ENCODE assay signal across 38 cellular contexts in genomic region chr15:29842290-29842689, GRCh38. TPM values are rescaled to one million over a fixed set of nuclear protein-coding genes. Genes with fewer than 3 reads are reported as not detected.
"Had no signal": no experiment of that assay in that cellular context is flagged by ENCODE, and none has a peak within 500 bp of the region (broad histone marks: within the 10 kb centered on the region; RNA-seq: fewer than 3 reads in every experiment).

No MANE protein-coding gene starts in this region.

- H3K4me3 Mint-ChIP-seq: activated B cell treated with CpG ODN at 0.5 μM for 24 hours; activated CD4-positive, alpha-beta memory T cell treated with anti-CD3 and anti-CD28 coated beads for 36 hours; activated CD4-positive, alpha-beta T cell treated with anti-CD3 and anti-CD28 coated beads, Interleukin-2, amount 10 ng/mL, durations not matched to agents 24 days and 14 days; activated CD8-positive, alpha-beta T cell treated with anti-CD3 and anti-CD28 coated beads for 36 hours; activated naive CD4-positive, alpha-beta T cell treated with anti-CD3 and anti-CD28 coated beads for 36 hours; activated naive CD8-positive, alpha-beta T cell treated with anti-CD3 and anti-CD28 coated beads for 36 hours; activated T-cell treated with anti-CD3 and anti-CD28 coated beads, Interleukin-2, amount 50 U/mL, for 4 hours; activated T-cell treated with anti-CD3 and anti-CD28 coated beads, Interleukin-2, amount 50 U/mL, for 72 hours; activated T-helper 1 cell treated with anti-CD3 and anti-CD28 coated beads, Interleukin-12 subunit alpha, Interleukin-12 subunit beta, Interleukin-2, Interleukin-4 antibody, amounts not matched to agents 30 ng/mL and 10 ng/mL and 1 ng/mL, durations not matched to agents 14 hours and 24 hours and 36 hours; activated T-helper 17 cell treated with anti-CD3 and anti-CD28 coated beads, Interleukin-2, amount 50 U/mL, for 72 hours; central memory CD8-positive, alpha-beta T cell; T-helper 1 cell treated with Interleukin-12 subunit alpha and Interleukin-12 subunit beta and Interleukin-4 antibody, amounts not matched to agents 30 μg/mL and 1 μg/mL, for 36 hours; T-helper 2 cell treated with Interferon-gamma antibody and Interleukin-4, amounts not matched to agents 5 μg/mL and 100 μg/mL, for 36 hours had no signal

- H3K27ac ChIP-seq: adrenal gland, body of pancreas, brain microvascular endothelial cell, breast epithelium, VCaP had no signal

- H3K36me3 ChIP-seq: adrenal gland, brain microvascular endothelial cell, breast epithelium had no signal

- H3K27ac Mint-ChIP-seq: activated B cell treated with CpG ODN at 0.5 μM for 24 hours; activated CD4-positive, alpha-beta memory T cell treated with anti-CD3 and anti-CD28 coated beads for 36 hours; activated CD4-positive, alpha-beta T cell treated with anti-CD3 and anti-CD28 coated beads, Interleukin-2, amount 10 ng/mL, durations not matched to agents 24 days and 14 days; activated CD8-positive, alpha-beta T cell treated with anti-CD3 and anti-CD28 coated beads for 36 hours; activated naive CD4-positive, alpha-beta T cell treated with anti-CD3 and anti-CD28 coated beads for 36 hours; activated naive CD8-positive, alpha-beta T cell treated with anti-CD3 and anti-CD28 coated beads for 36 hours; activated T-cell treated with anti-CD3 and anti-CD28 coated beads, Interleukin-2, amount 50 U/mL, for 72 hours; activated T-helper 1 cell treated with anti-CD3 and anti-CD28 coated beads, Interleukin-12 subunit alpha, Interleukin-12 subunit beta, Interleukin-2, Interleukin-4 antibody, amounts not matched to agents 30 ng/mL and 10 ng/mL and 1 ng/mL, durations not matched to agents 14 hours and 24 hours and 36 hours; activated T-helper 17 cell treated with anti-CD3 and anti-CD28 coated beads, Interleukin-2, amount 50 U/mL, for 72 hours; T-helper 1 cell treated with Interleukin-12 subunit alpha and Interleukin-12 subunit beta and Interleukin-4 antibody, amounts not matched to agents 30 μg/mL and 1 μg/mL, for 36 hours; T-helper 2 cell treated with Interferon-gamma antibody and Interleukin-4, amounts not matched to agents 5 μg/mL and 100 μg/mL, for 36 hours had no signal

- DNase-seq: activated B cell treated with CpG ODN at 0.5 μM for 24 hours; activated CD4-positive, alpha-beta memory T cell treated with anti-CD3 and anti-CD28 coated beads for 36 hours; activated CD4-positive, alpha-beta T cell treated with anti-CD3 and anti-CD28 coated beads for 4 hours; activated CD4-positive, alpha-beta T cell treated with anti-CD3 and anti-CD28 coated beads, Interleukin-2, amount 10 ng/mL, durations not matched to agents 24 days and 14 days; activated CD4-positive, alpha-beta T cell treated with anti-CD3 and anti-CD28 coated beads, Interleukin-2, amount 50 U/mL, for 1 hour; activated CD4-positive, alpha-beta T cell treated with anti-CD3 and anti-CD28 coated beads, Interleukin-2, amount 50 U/mL, for 4 hours; activated CD4-positive, CD25-positive, alpha-beta regulatory T cell treated with anti-CD3 and anti-CD28 coated beads, Interleukin-2, amount 50 U/mL, for 72 hours; activated CD8-positive, alpha-beta memory T cell treated with anti-CD3 and anti-CD28 coated beads, Interleukin-2, amount 50 U/mL, for 4 hours; activated CD8-positive, alpha-beta T cell treated with anti-CD3 and anti-CD28 coated beads for 36 hours; activated effector memory CD4-positive, alpha-beta T cell treated with anti-CD3 and anti-CD28 coated beads, Interleukin-2, amount 50 U/mL, for 16 hours; activated gamma-delta T cell treated with Interleukin-2 at 50 U/mL for 16 hours; activated naive CD4-positive, alpha-beta T cell; activated naive CD4-positive, alpha-beta T cell treated with anti-CD3 and anti-CD28 coated beads for 36 hours; activated naive CD4-positive, alpha-beta T cell treated with anti-CD3 and anti-CD28 coated beads, Interleukin-2, amount 50 U/mL, for 16 hours; activated naive CD8-positive, alpha-beta T cell treated with anti-CD3 and anti-CD28 coated beads for 36 hours; activated T-cell treated with anti-CD3 and anti-CD28 coated beads for 4 hours; activated T-cell treated with anti-CD3 and anti-CD28 coated beads, Interleukin-2, amount 50 U/mL, for 1 hour; activated T-cell treated with anti-CD3 and anti-CD28 coated beads, Interleukin-2, amount 50 U/mL, for 4 hours; activated T-cell treated with anti-CD3 and anti-CD28 coated beads, Interleukin-2, amount 50 U/mL, for 72 hours; adrenal gland; amniotic stem cell; aorta; body of pancreas; brain microvascular endothelial cell; caudate nucleus; cerebellar nuclear complex; T-helper 1 cell; T-helper 2 cell; T-helper 9 cell had no signal

- H3K4me1 Mint-ChIP-seq: activated B cell treated with CpG ODN at 0.5 μM for 24 hours; activated CD4-positive, alpha-beta T cell treated with anti-CD3 and anti-CD28 coated beads, Interleukin-2, amount 10 ng/mL, durations not matched to agents 24 days and 14 days; activated naive CD8-positive, alpha-beta T cell treated with anti-CD3 and anti-CD28 coated beads for 36 hours; activated T-helper 17 cell treated with anti-CD3 and anti-CD28 coated beads, Interleukin-2, amount 50 U/mL, for 72 hours; central memory CD8-positive, alpha-beta T cell had no signal

- ATAC-seq: activated CD8-positive, alpha-beta T cell treated with anti-CD3 and anti-CD28 coated beads for 36 hours; activated naive CD4-positive, alpha-beta T cell treated with anti-CD3 and anti-CD28 coated beads, Interleukin-2, amount 50 U/mL, for 72 hours; activated T-cell treated with anti-CD3 and anti-CD28 coated beads, Interleukin-2, amount 50 U/mL, for 4 hours; activated T-cell treated with anti-CD3 and anti-CD28 coated beads, Interleukin-2, amount 50 U/mL, for 72 hours; activated T-helper 17 cell treated with anti-CD3 and anti-CD28 coated beads, Interleukin-2, amount 50 U/mL, for 72 hours; body of pancreas had no signal

- H3K4me3 ChIP-seq: body of pancreas, breast epithelium had no signal

- H3K36me3 Mint-ChIP-seq: activated CD4-positive, alpha-beta memory T cell treated with anti-CD3 and anti-CD28 coated beads for 36 hours; activated naive CD8-positive, alpha-beta T cell treated with anti-CD3 and anti-CD28 coated beads for 36 hours had no signal

- H3K9me3 ChIP-seq: adrenal gland, body of pancreas had no signal

- H3K27me3 ChIP-seq: adrenal gland, body of pancreas, brain microvascular endothelial cell, breast epithelium had no signal

- H3K4me1 ChIP-seq: body of pancreas, breast epithelium had no signal

RNA-seq across cellular contexts. Expression of gene TJP1, which starts 20.0 kb away (rescaled TPM):
- total RNA-seq: activated CD4-positive, alpha-beta memory T cell treated with anti-CD3 and anti-CD28 coated beads for 36 hours; activated CD4-positive, alpha-beta T cell treated with anti-CD3 and anti-CD28 coated beads, Interleukin-2, amount 10 ng/mL, durations not matched to agents 24 days and 14 days; activated CD8-positive, alpha-beta memory T cell treated with anti-CD3 and anti-CD28 coated beads for 36 hours; activated CD8-positive, alpha-beta T cell treated with anti-CD3 and anti-CD28 coated beads for 36 hours; activated naive CD4-positive, alpha-beta T cell treated with anti-CD3 and anti-CD28 coated beads for 36 hours; activated naive CD8-positive, alpha-beta T cell treated with anti-CD3 and anti-CD28 coated beads for 36 hours; activated T-helper 1 cell treated with anti-CD3 and anti-CD28 coated beads, Interleukin-12 subunit alpha, Interleukin-12 subunit beta, Interleukin-2, Interleukin-4 antibody, amounts not matched to agents 30 ng/mL and 10 ng/mL and 1 ng/mL, durations not matched to agents 14 hours and 24 hours and 36 hours; activated T-helper 17 cell treated with anti-CD3 and anti-CD28 coated beads, Interleukin-2, amount 50 U/mL, for 72 hours had no signal
